ENCODE assay signal across 8 cellular contexts in genomic region chr22:37633082-37633692, GRCh38. TPM values are rescaled to one million over a fixed set of nuclear protein-coding genes. Genes with fewer than 3 reads are reported as not detected.
DNase-seq lines count a peak whose midpoint lies in the region; ATAC-seq, FAIRE-seq and TF ChIP-seq lines count a peak whose summit lies in the region.

No MANE protein-coding gene starts in this region.

- H3K27me3 ChIP-seq in OCI-LY1 (ENCODE audit: insufficient read depth, low read length) = no peaks in the 10 kb centered on the region
- H3K27me3 ChIP-seq in endothelial cell of umbilical vein (ENCODE audit: control insufficient read depth in 2 of 2, insufficient read depth in 2 of 2, low read length in 2 of 2) = no peaks in the 10 kb centered on the region
- no peaks in the 10 kb centered on the region for H3K27me3 ChIP-seq in small intestine (ENCODE audit: control insufficient read depth in 2 of 2, insufficient read depth in 2 of 2, low read length in 2 of 2)

- H3K4me3 ChIP-seq in OCI-LY1 (ENCODE audit: low read depth, low read length, poor library complexity, severe bottlenecking) (no peak overlapping the region), endothelial cell of umbilical vein (replicated peaks in 1 of 3; ENCODE audit: insufficient read depth in 1 of 3, low read depth in 1 of 3, low read length in 3 of 3) (no peak overlapping the region), small intestine (ENCODE audit: low read depth in 1 of 2, low read length in 2 of 2) (no peak overlapping the region)

- peak overlapping the region; percentile 79 for H3K27ac ChIP-seq in OCI-LY1 (ENCODE audit: low read depth, low read length, poor library complexity, severe bottlenecking)
- peak overlapping the region; percentile 72 for H3K27ac ChIP-seq in endothelial cell of umbilical vein (ENCODE audit: insufficient read depth, low read depth, low read length)
- peak overlapping the region; percentile 84 to 85 for H3K27ac ChIP-seq in small intestine (ENCODE audit: low read depth in 1 of 2, low read length in 1 of 2)

- CTCF ChIA-PET in endothelial cell of umbilical vein (lab: Charles Lee) = interaction anchor here (0.7 to 4.6 kb wide), 11 partner anchors 9 to 114 kb away, joined by 3 to 32 read pairs (median 3); partner anchors contain the start of gene LGALS1

- no peaks in the 10 kb centered on the region for H3K79me2 ChIP-seq in OCI-LY1 (ENCODE audit: insufficient read depth, low read length)
- no peaks in the 10 kb centered on the region for H3K79me2 ChIP-seq in endothelial cell of umbilical vein (ENCODE audit: control insufficient read depth, insufficient read depth, low read length)

- BruUV-seq in endothelial cell of umbilical vein (replicated peaks; lab: Mats Ljungman, UMichigan) = no TSS peak

- TF ChIP-seq CTCF in OCI-LY1 (IDR thresholded peaks at IDR 0.05; ENCODE audit: low read length) = no peak
- TF ChIP-seq CTCF in endothelial cell of umbilical vein (IDR thresholded peaks at IDR 0.05; ENCODE audit: extremely low read depth in 1 of 2, insufficient read depth in 1 of 2, low read depth in 1 of 2, low read length in 2 of 2) = no peak

- intact Hi-C loops in endothelial cell of umbilical vein (cut with micrococcal nuclease) = loop anchor here (2.0 kb wide), 1 partner anchor 24 kb away; the partner anchor contains the start of gene GGA1

- DNase-seq in endothelial cell of umbilical vein (ENCODE audit: low read depth, low spot score) (no peak), small intestine (no peak), SKM-1 (lab: John Stamatoyannopoulos, UW; ENCODE audit: unreplicated experiment) (no peak), NCI-H82 treated with DMSO at 0.1 percent for 48 hours (lab: John Stamatoyannopoulos, UW; ENCODE audit: unreplicated experiment) (no peak), NCI-H2029 treated with DMSO at 0.1 percent for 48 hours (lab: John Stamatoyannopoulos, UW) (no peak)

- no peaks in the 10 kb centered on the region for H3K9me3 ChIP-seq in OCI-LY1 (ENCODE audit: low read length)
- H3K9me3 ChIP-seq in endothelial cell of umbilical vein (replicated peaks; ENCODE audit: control insufficient read depth, insufficient read depth, low read length) = no peaks in the 10 kb centered on the region
- no peaks in the 10 kb centered on the region for H3K9me3 ChIP-seq in small intestine (ENCODE audit: control insufficient read depth, low read depth)

- H3K4me2 ChIP-seq in OCI-LY1 (ENCODE audit: low read length) = peak overlapping the region; percentile 49; the same call in 1 of the 2 replicates
- H3K4me2 ChIP-seq in endothelial cell of umbilical vein (ENCODE audit: insufficient read depth, low read length) = no peak overlapping the region

- POLR2A ChIA-PET in endothelial cell of umbilical vein (lab: Charles Lee) = no interaction called here

- H4K20me1 ChIP-seq in OCI-LY1 (ENCODE audit: insufficient read depth, low read length) (no peaks in the 10 kb centered on the region), endothelial cell of umbilical vein (replicated peaks; ENCODE audit: control insufficient read depth, extremely low read depth, insufficient read depth, low read length) (no peaks in the 10 kb centered on the region)

- dilution Hi-C loops in endothelial cell of umbilical vein (cut with MboI; ENCODE audit: extremely low pct_ligation_motif_present, low sequenced_read_pairs) = no loop called here

- no peaks in the 10 kb centered on the region for H3K9me1 ChIP-seq in endothelial cell of umbilical vein (replicated peaks; ENCODE audit: control insufficient read depth, extremely low read depth, insufficient read depth, low read length)

- no peak for TF ChIP-seq POLR2A in endothelial cell of umbilical vein (IDR thresholded peaks at IDR 0.05; ENCODE audit: low read depth, low read length)

- H3K4me1 ChIP-seq in OCI-LY1 (ENCODE audit: insufficient read depth, low read length, severe bottlenecking) (peaks cover 25% of the 10 kb centered on the region), endothelial cell of umbilical vein (ENCODE audit: control insufficient read depth, extremely low read depth, insufficient read depth, low read length) (peaks cover 17% of the 10 kb centered on the region), small intestine (ENCODE audit: control insufficient read depth in 2 of 2, insufficient read depth in 1 of 2, low read depth in 1 of 2, low read length in 1 of 2) (peaks cover 18 to 34% of the 10 kb centered on the region in 2 donors)

- H3K9ac ChIP-seq in OCI-LY1 (ENCODE audit: low read length) (peak overlapping the region; percentile 28; the same call in 1 of the 2 replicates), endothelial cell of umbilical vein (replicated peaks; ENCODE audit: extremely low read depth, insufficient read depth, low read length) (peak overlapping the region; percentile 21)

- peaks cover 37% of the 10 kb centered on the region; the same call in 1 of the 2 replicates for H3K36me3 ChIP-seq in OCI-LY1 (ENCODE audit: insufficient read depth, low read length)
- no peaks in the 10 kb centered on the region for H3K36me3 ChIP-seq in endothelial cell of umbilical vein (ENCODE audit: control insufficient read depth in 2 of 2, extremely low read depth in 1 of 2, insufficient read depth in 2 of 2, low read length in 2 of 2)
- H3K36me3 ChIP-seq in small intestine (ENCODE audit: control insufficient read depth in 2 of 2, insufficient read depth in 2 of 2, low read length in 2 of 2) = peaks cover 0 to 6% of the 10 kb centered on the region in 2 donors

- FAIRE-seq in endothelial cell of umbilical vein (lab: Jason Lieb, UNC) (no peak), small intestine (lab: Jason Lieb, UNC) (no peak)

- 29 to 39% (median 30%) methylated on average over 12 to 13 of the region's 13 CpGs for WGBS in small intestine, 3 donors

- H3F3A ChIP-seq in OCI-LY1 (ENCODE audit: insufficient read depth, low read length) = no peaks in the 10 kb centered on the region

- no peaks in the 10 kb centered on the region for H3K9me2 ChIP-seq in OCI-LY1 (ENCODE audit: low read depth, low read length)

- ATAC-seq in GM18909 (IDR thresholded peaks at IDR 0.05; ENCODE audit: poor library complexity, unreplicated experiment) (peak; percentile 65), HG02588 (IDR thresholded peaks at IDR 0.05; ENCODE audit: unreplicated experiment) (peak; percentile 44)

- H2AFZ ChIP-seq in OCI-LY1 (ENCODE audit: low read length) = no peak overlapping the region
- H2AFZ ChIP-seq in endothelial cell of umbilical vein (ENCODE audit: low read depth, low read length) = peak overlapping the region; percentile 72

RNA-seq across cellular contexts. Expression of gene SH3BP1, which starts 6.3 kb away (rescaled TPM):
- 2.8 and 4.3 TPM in 2 replicates for total RNA-seq in endothelial cell of umbilical vein
- polyA plus RNA-seq in endothelial cell of umbilical vein = 2.3 and 4.2 TPM in 2 replicates
- polyA plus RNA-seq in endothelial cell of umbilical vein (2011; cell fraction: cytosol; rRNA removed) = 4.8 and 5.9 TPM in 2 replicates
- polyA plus RNA-seq in endothelial cell of umbilical vein (2011; cell fraction: nucleus; rRNA removed) = 7.6 and 9.2 TPM in 2 replicates
- 9.5 and 10.4 TPM in 2 replicates for polyA plus RNA-seq in endothelial cell of umbilical vein (2012)
- polyA minus RNA-seq in endothelial cell of umbilical vein = 5.3 and 7.2 TPM in 2 replicates
- polyA minus RNA-seq in endothelial cell of umbilical vein (2011; cell fraction: cytosol; rRNA and poly(A)+ RNA removed) = not detected
- polyA minus RNA-seq in endothelial cell of umbilical vein (2011; cell fraction: nucleus; rRNA and poly(A)+ RNA removed) = 1.5 and 3.1 TPM in 2 replicates
- polyA plus RNA-seq in small intestine = 10 to 100 TPM; 20.8 to 29.1 (median 27.9) TPM

RNA-seq across cellular contexts. Expression of gene GGA1, which starts 24.6 kb away (rescaled TPM):
- total RNA-seq in endothelial cell of umbilical vein = 55.9 and 67.5 TPM in 2 replicates
- polyA plus RNA-seq in endothelial cell of umbilical vein = 54.1 and 75.6 TPM in 2 replicates
- 21.0 and 32.6 TPM in 2 replicates for polyA plus RNA-seq in endothelial cell of umbilical vein (2011; cell fraction: cytosol; rRNA removed)
- 228 and 233 TPM in 2 replicates for polyA plus RNA-seq in endothelial cell of umbilical vein (2011; cell fraction: nucleus; rRNA removed)
- 33.6 and 34.6 TPM in 2 replicates for polyA plus RNA-seq in endothelial cell of umbilical vein (2012)
- 40.4 and 48.0 TPM in 2 replicates for polyA minus RNA-seq in endothelial cell of umbilical vein
- 13.4 TPM for polyA minus RNA-seq in endothelial cell of umbilical vein (2011; cell fraction: cytosol; rRNA and poly(A)+ RNA removed)
- 47.3 and 65.5 TPM in 2 replicates for polyA minus RNA-seq in endothelial cell of umbilical vein (2011; cell fraction: nucleus; rRNA and poly(A)+ RNA removed)
- 10 to 100 TPM; 44.4 to 73.2 (median 67.5) TPM for polyA plus RNA-seq in small intestine

RNA-seq across cellular contexts. Expression of gene PDXP, which starts 25.3 kb away (rescaled TPM):
- 14.8 and 18.0 TPM in 2 replicates for total RNA-seq in endothelial cell of umbilical vein
- polyA plus RNA-seq in endothelial cell of umbilical vein (20.0 and 22.6 TPM in 2 replicates), small intestine (10 to 100 TPM; 27.7 to 98.6 (median 87.0) TPM)
- 17.7 and 18.2 TPM in 2 replicates for polyA plus RNA-seq in endothelial cell of umbilical vein (2011; cell fraction: cytosol; rRNA removed)
- polyA plus RNA-seq in endothelial cell of umbilical vein (2011; cell fraction: nucleus; rRNA removed) = 6.1 and 6.5 TPM in 2 replicates
- 10.5 and 13.7 TPM in 2 replicates for polyA plus RNA-seq in endothelial cell of umbilical vein (2012)
- 9.2 and 10.3 TPM in 2 replicates for polyA minus RNA-seq in endothelial cell of umbilical vein
- polyA minus RNA-seq in endothelial cell of umbilical vein (2011; cell fraction: cytosol; rRNA and poly(A)+ RNA removed) = 29.8 TPM
- 2.7 and 4.6 TPM in 2 replicates for polyA minus RNA-seq in endothelial cell of umbilical vein (2011; cell fraction: nucleus; rRNA and poly(A)+ RNA removed)

RNA-seq across cellular contexts. Expression of gene LGALS1, which starts 42.2 kb away (rescaled TPM):
- 2,698 and 3,340 TPM in 2 replicates for total RNA-seq in endothelial cell of umbilical vein
- polyA plus RNA-seq in endothelial cell of umbilical vein (13,642 and 14,745 TPM in 2 replicates), small intestine (100 to 1,000 TPM in 2 of 3 donors, 10 to 100 TPM in 1; 36.9 to 396 (median 232) TPM)
- polyA plus RNA-seq in endothelial cell of umbilical vein (2011; cell fraction: cytosol; rRNA removed) = 7,658 and 7,748 TPM in 2 replicates
- polyA plus RNA-seq in endothelial cell of umbilical vein (2011; cell fraction: nucleus; rRNA removed) = 1,908 and 1,936 TPM in 2 replicates
- 4,419 and 5,787 TPM in 2 replicates for polyA plus RNA-seq in endothelial cell of umbilical vein (2012)
- polyA minus RNA-seq in endothelial cell of umbilical vein = 3,664 and 4,504 TPM in 2 replicates
- 162 TPM for polyA minus RNA-seq in endothelial cell of umbilical vein (2011; cell fraction: cytosol; rRNA and poly(A)+ RNA removed)
- 352 and 404 TPM in 2 replicates for polyA minus RNA-seq in endothelial cell of umbilical vein (2011; cell fraction: nucleus; rRNA and poly(A)+ RNA removed)

RNA-seq across cellular contexts. Expression of gene NOL12, which starts 53.0 kb away (rescaled TPM):
- 29.1 and 31.5 TPM in 2 replicates for total RNA-seq in endothelial cell of umbilical vein
- 22.0 and 23.2 TPM in 2 replicates for polyA plus RNA-seq in endothelial cell of umbilical vein
- 28.0 and 29.6 TPM in 2 replicates for polyA plus RNA-seq in endothelial cell of umbilical vein (2011; cell fraction: cytosol; rRNA removed)
- 38.0 and 54.7 TPM in 2 replicates for polyA plus RNA-seq in endothelial cell of umbilical vein (2011; cell fraction: nucleus; rRNA removed)
- polyA plus RNA-seq in endothelial cell of umbilical vein (2012) = 14.6 and 17.9 TPM in 2 replicates
- 11.6 and 13.0 TPM in 2 replicates for polyA minus RNA-seq in endothelial cell of umbilical vein
- 10.0 TPM for polyA minus RNA-seq in endothelial cell of umbilical vein (2011; cell fraction: cytosol; rRNA and poly(A)+ RNA removed)
- polyA minus RNA-seq in endothelial cell of umbilical vein (2011; cell fraction: nucleus; rRNA and poly(A)+ RNA removed) = 8.0 and 12.8 TPM in 2 replicates
- 10 to 100 TPM; 22.6 to 28.9 (median 24.0) TPM for polyA plus RNA-seq in small intestine
